In the genomic region with DNA sequence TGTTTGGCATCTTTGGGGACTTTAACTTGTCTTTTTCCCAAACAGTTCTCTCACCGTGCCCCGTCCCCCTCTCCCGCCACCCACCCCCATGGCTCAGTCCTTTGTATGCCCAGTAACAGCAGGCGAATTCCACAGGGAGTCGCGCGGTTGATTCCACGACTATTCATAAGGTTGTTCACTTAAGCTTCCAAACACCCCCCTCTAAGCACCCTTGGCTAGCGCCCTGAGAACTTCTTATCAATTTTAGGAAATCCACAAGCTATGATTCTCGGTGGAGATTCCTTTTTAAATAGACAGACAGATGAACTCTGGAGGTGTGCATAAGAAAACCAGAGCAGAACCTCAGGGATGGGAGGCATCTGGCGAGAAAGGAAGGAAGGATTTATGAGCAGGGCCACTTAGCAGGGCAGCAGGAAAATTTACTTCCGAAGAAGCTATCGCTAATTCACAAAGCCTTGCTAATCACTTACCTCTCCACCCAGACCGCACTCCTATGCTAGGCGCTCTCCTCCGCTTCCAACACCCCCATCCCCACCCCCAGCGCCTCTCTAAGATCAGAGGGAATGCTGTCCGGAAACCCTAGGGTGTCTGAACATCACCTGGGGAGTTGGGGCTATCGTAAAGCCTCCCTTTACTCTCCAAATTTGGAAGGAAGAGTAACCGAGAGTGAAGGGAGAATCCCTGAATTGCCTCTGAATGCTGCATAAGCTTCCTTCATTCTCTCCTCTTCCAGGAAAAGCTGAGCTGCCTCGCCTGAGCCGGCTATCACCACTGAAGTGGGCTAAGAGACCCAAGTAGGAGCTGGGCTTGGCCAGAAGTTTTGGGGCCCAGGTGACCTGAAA, we compare ENCODE assay signal across 9 cellular contexts. TPM values are rescaled to one million over a fixed set of nuclear protein-coding genes. Genes with fewer than 3 reads are reported as not detected.
DNase-seq lines count a peak whose midpoint lies in the region; ATAC-seq and TF ChIP-seq lines count a peak whose summit lies in the region.
"Had no signal": no experiment of that assay in that cellular context is flagged by ENCODE, and none has a peak within 500 bp of the region (broad histone marks: within the 10 kb centered on the region; RNA-seq: fewer than 3 reads in every experiment).

No MANE protein-coding gene starts in this region.

- H3K36me3 ChIP-seq in HUES64 (ENCODE audit: insufficient read depth, low read length) (no peaks in the 10 kb centered on the region), skeletal muscle tissue (ENCODE audit: control insufficient read depth in 3 of 3, insufficient read depth in 3 of 3, low read length in 3 of 3) (no peaks in the 10 kb centered on the region)

- H3K27ac Mint-ChIP-seq in MCF 10A (ENCODE audit: low read depth, unreplicated experiment) = no peak overlapping the region

- H3K27ac ChIP-seq in HUES64 (ENCODE audit: low read depth, low read length) (no peak overlapping the region), skeletal muscle tissue (ENCODE audit: low read depth, low read length) (no peak overlapping the region)

- no TSS peak for BruUV-seq in MCF 10A (replicated peaks; lab: Mats Ljungman, UMichigan)

- intact Hi-C loops in MCF 10A (cut with micrococcal nuclease) = no loop called here

- H3K4me1 Mint-ChIP-seq in MCF 10A (ENCODE audit: insufficient read depth, unreplicated experiment) = peaks cover 6% of the 10 kb centered on the region

- no peak for ATAC-seq in HG03354 (IDR thresholded peaks at IDR 0.05; ENCODE audit: poor library complexity, severe bottlenecking, unreplicated experiment)
- no peak for ATAC-seq in GM21515 (IDR thresholded peaks at IDR 0.05; ENCODE audit: unreplicated experiment)

- TF ChIP-seq CTCF in MCF 10A (IDR thresholded peaks at IDR 0.05; ENCODE audit: unreplicated experiment) = no peak

- peaks cover 30% of the 10 kb centered on the region for H3K4me1 ChIP-seq in HUES64 (ENCODE audit: insufficient read depth, low read length)
- H3K4me1 ChIP-seq in skeletal muscle tissue (ENCODE audit: control insufficient read depth in 3 of 3, insufficient read depth in 3 of 3, low read length in 3 of 3) = peaks cover 16 to 18% (median 16%) of the 10 kb centered on the region in 3 donors

- peaks cover 68% of the 10 kb centered on the region for H3K27me3 ChIP-seq in HUES64 (ENCODE audit: insufficient read depth, low read length)
- peaks cover 19 to 50% (median 38%) of the 10 kb centered on the region in 3 donors for H3K27me3 ChIP-seq in skeletal muscle tissue (ENCODE audit: control insufficient read depth in 3 of 3, insufficient read depth in 3 of 3, low read length in 3 of 3)

- peak overlapping the region; percentile 79 for H3K4me3 Mint-ChIP-seq in MCF 10A (ENCODE audit: unreplicated experiment)

- peak overlapping the region; percentile 74 for H3K4me3 ChIP-seq in HUES64 (ENCODE audit: low read length)
- peak overlapping the region in 2 of 3 donors; percentile 35 to 54 for H3K4me3 ChIP-seq in skeletal muscle tissue (ENCODE audit: low read length in 3 of 3)

- H3K9me3 ChIP-seq in HUES64 (ENCODE audit: insufficient read depth, low read depth, low read length) = no peaks in the 10 kb centered on the region
- H3K9me3 ChIP-seq in skeletal muscle tissue (ENCODE audit: control insufficient read depth in 3 of 3, low read length in 3 of 3) = no peaks in the 10 kb centered on the region

- POLR2A ChIA-PET in MCF 10A (lab: Yijun Ruan, JAX) = interaction anchor here (0.9 kb wide), 1 partner anchor 12 kb away, joined by 3 read pairs; no protein-coding TSS in a partner anchor

- no peaks in the 10 kb centered on the region for H3K36me3 Mint-ChIP-seq in MCF 10A (ENCODE audit: insufficient read depth, unreplicated experiment)

- 1% methylated on average over 22 of the region's 22 CpGs for whole genome bisulfite sequencing in HUES64

- CTCF ChIA-PET in MCF 10A (lab: Yijun Ruan, JAX) = interaction anchor here (0.6 to 2.6 kb wide), 8 partner anchors 12 to 616 kb away, joined by 3 to 10 read pairs (median 3); no protein-coding TSS in a partner anchor

- no peaks in the 10 kb centered on the region for H3K9me3 Mint-ChIP-seq in MCF 10A (ENCODE audit: unreplicated experiment)

- H3K9ac ChIP-seq in HUES64 (ENCODE audit: low read depth, low read length) (peak overlapping the region; percentile 36; the same call in 1 of the 2 replicates), skeletal muscle tissue (ENCODE audit: low read depth in 1 of 3, low read length in 3 of 3) (peak overlapping the region in 1 of 3 donors; percentile 33)

- DNase-seq in MCF 10A (ENCODE audit: unreplicated experiment) = no peak
- DNase-seq in islet precursor cell = peak; percentile 61
- DNase-seq in NCI-H1092 treated with DMSO at 0.1 percent for 48 hours (lab: John Stamatoyannopoulos, UW) = no peak
- no peak for DNase-seq in AG08395 (ENCODE audit: low spot score)
- DNase-seq: SIG-M5 had no signal

- peaks cover 51% of the 10 kb centered on the region for H3K27me3 Mint-ChIP-seq in MCF 10A (ENCODE audit: insufficient read depth, unreplicated experiment)

RNA-seq across cellular contexts. Expression of a gene that starts 1.7 kb away (rescaled TPM):
- 3.3 TPM for polyA plus RNA-seq in HUES64 (2013, experiment 1 of 2)
- polyA plus RNA-seq in HUES64 (2013, experiment 2 of 2) = 7.1 TPM
- total RNA-seq in MCF 10A (2022) = not detected in 2 replicates
- 1.0 TPM for total RNA-seq in skeletal muscle tissue
